In genomic region chr16:11586856-11587642, GRCh38 we compare ENCODE assay signal across 8 cellular contexts.
A peak's percentile ranks its signal among the peaks of the same experiment; 100 is the strongest.
DNase-seq lines count a peak whose midpoint lies in the region; ATAC-seq and TF ChIP-seq lines count a peak whose summit lies in the region.

LITAF (minus strand) TSS chr16:11586919; CDS start chr16:11556730, 30,189 bp downstream.

- no peak for TF ChIP-seq CTCF in choroid plexus epithelial cell (conservative IDR thresholded peaks at IDR 0.05; ENCODE audit: low read depth, low read length)

- DNase-seq in DMS 273 (lab: John Stamatoyannopoulos, UW; ENCODE audit: unreplicated experiment) = peak; percentile 82
- peak; percentile 18 for DNase-seq in KG1 (lab: John Stamatoyannopoulos, UW)
- peak; percentile 71 for DNase-seq in activated CD4-positive, CD25-positive, alpha-beta regulatory T cell treated with anti-CD3 and anti-CD28 coated beads, Interleukin-2, amount 50 U/mL, for 72 hours
- peak; percentile 39 for DNase-seq in choroid plexus epithelial cell (ENCODE audit: low read depth)
- DNase-seq in left kidney (ENCODE audit: low read depth, low spot score) = peak; percentile 85
- DNase-seq in stimulated activated CD4-positive, alpha-beta T cell treated with anti-CD3 and anti-CD28 coated beads, Interleukin-4, amount 100 ng/mL, for 24 hours = peak; percentile 60
- no peak for DNase-seq in NCI-H82 (lab: John Stamatoyannopoulos, UW)

- peak; percentile 35 for ATAC-seq in GM21423 (IDR thresholded peaks at IDR 0.05; ENCODE audit: unreplicated experiment)

- peak within 1 kb of the TSS; percentile 74 for H3K4me3 ChIP-seq in choroid plexus epithelial cell (ENCODE audit: low read depth, low read length)
